Comparison of ENCODE assay signal across 7 cellular contexts in the genomic region with DNA sequence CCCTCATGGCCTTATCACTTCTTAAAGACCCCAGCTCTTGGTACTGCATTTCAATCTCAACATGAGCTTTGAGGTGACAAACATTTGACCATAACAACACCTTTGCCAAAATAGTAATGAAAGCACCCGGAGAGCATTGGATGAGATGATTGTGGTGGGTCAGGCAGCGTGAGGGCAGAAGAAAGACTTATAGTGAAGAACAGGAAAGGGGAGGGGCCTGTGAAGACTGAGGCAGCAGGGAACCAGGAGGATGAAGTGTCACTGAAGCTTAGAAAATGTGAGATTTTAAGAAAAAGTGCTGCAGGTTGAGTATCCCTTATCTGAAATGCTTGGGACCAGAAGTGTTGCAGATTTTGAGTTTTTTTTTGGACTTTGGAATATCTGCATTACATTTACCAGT.
"Had no signal": no experiment of that assay in that cellular context is flagged by ENCODE, and none has a peak within 500 bp of the region (broad histone marks: within the 10 kb centered on the region; RNA-seq: fewer than 3 reads in every experiment).

No MANE protein-coding gene starts in this region.

- H3K36me3 Mint-ChIP-seq: IgD-negative memory B cell had no signal

- H2AFZ ChIP-seq: GM23248 had no signal

- DNase-seq: GM23248, H9, HCEC 1CT, KBM-7 had no signal

- H3K9ac ChIP-seq: GM23248 had no signal

- H3K27ac ChIP-seq: GM23248, HL-60 had no signal

- H3K27ac Mint-ChIP-seq: H9, IgD-negative memory B cell had no signal

- ATAC-seq: HepG2 had no signal

- H3K4me3 Mint-ChIP-seq: H9, IgD-negative memory B cell had no signal

- H3K9me3 Mint-ChIP-seq: H9 had no signal

- H3K4me3 ChIP-seq: GM23248 had no signal
